ENCODE assay signal across 8 cellular contexts in the genomic region with DNA sequence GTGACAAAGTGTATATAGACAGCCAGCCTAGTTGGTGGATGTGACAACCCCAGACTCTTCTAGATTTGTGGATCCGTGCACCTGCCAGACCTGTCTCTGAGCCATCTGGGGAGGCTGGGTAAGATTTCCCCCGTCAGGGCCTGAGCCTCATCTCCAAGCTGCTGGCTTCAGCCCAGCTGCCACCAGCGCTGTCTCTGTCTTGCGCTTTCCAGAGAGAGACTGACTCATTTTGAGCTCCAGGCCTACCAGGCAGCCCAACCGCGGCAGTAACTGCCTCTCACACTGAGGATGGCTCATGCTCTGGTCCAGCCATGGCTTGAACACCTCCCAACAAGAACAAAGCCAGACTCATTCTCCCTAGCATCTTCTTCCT. TPM values are rescaled to one million over a fixed set of nuclear protein-coding genes. Genes with fewer than 3 reads are reported as not detected.
DNase-seq lines count a peak whose midpoint lies in the region; TF ChIP-seq lines count a peak whose summit lies in the region.

No MANE protein-coding gene starts in this region.

- no peaks in the 10 kb centered on the region for H4K20me1 ChIP-seq in DOHH2 (ENCODE audit: control insufficient read depth, insufficient read depth, low read depth, low read length)

- CTCF ChIA-PET in HEK293 (lab: Yijun Ruan, JAX) = interaction anchor here (0.6 to 1.6 kb wide), 3 partner anchors 12 to 107 kb away, joined by 3 read pairs; no protein-coding TSS in a partner anchor

- H3K27ac ChIP-seq in DOHH2 (ENCODE audit: low read depth, low read length) (peak overlapping the region; percentile 51), HEK293 (ENCODE audit: extremely low read depth, low read depth, low read length) (no peak overlapping the region)
- peak overlapping the region; percentile 90 for H3K27ac ChIP-seq in effector memory CD4-positive, alpha-beta T cell (ENCODE audit: insufficient read depth, low read length, poor library complexity, severe bottlenecking)

- H3K4me1 ChIP-seq in DOHH2 (ENCODE audit: control insufficient read depth, low read length) (peaks cover 59% of the 10 kb centered on the region), HEK293 (ENCODE audit: control insufficient read depth, insufficient read depth, low read length) (no peaks in the 10 kb centered on the region; the same call in 1 of the 2 replicates)
- peaks cover 50% of the 10 kb centered on the region for H3K4me1 ChIP-seq in effector memory CD4-positive, alpha-beta T cell (ENCODE audit: control insufficient read depth, insufficient read depth, low read length, poor library complexity, severe bottlenecking)

- H3K9me3 Mint-ChIP-seq in T-helper 1 cell treated with Interleukin-12 subunit alpha and Interleukin-12 subunit beta and Interleukin-4 antibody, amounts not matched to agents 30 μg/mL and 1 μg/mL, for 36 hours = no peaks in the 10 kb centered on the region

- peaks cover 33% of the 10 kb centered on the region for H3K4me1 Mint-ChIP-seq in T-helper 1 cell treated with Interleukin-12 subunit alpha and Interleukin-12 subunit beta and Interleukin-4 antibody, amounts not matched to agents 30 μg/mL and 1 μg/mL, for 36 hours (ENCODE audit: low read depth)

- peaks cover 34% of the 10 kb centered on the region for H3K79me2 ChIP-seq in DOHH2 (ENCODE audit: control insufficient read depth, low read length)

- H3K36me3 ChIP-seq in DOHH2 (ENCODE audit: control insufficient read depth, low read length) = peaks cover 65% of the 10 kb centered on the region
- peaks cover 6 to 71% of the 10 kb centered on the region in 2 experiments; a peak in 2 of 3 replicates for H3K36me3 ChIP-seq in HEK293 (ENCODE audit: control insufficient read depth in 2 of 2, insufficient read depth in 1 of 2, low read length in 2 of 2)
- peaks cover 34% of the 10 kb centered on the region for H3K36me3 ChIP-seq in effector memory CD4-positive, alpha-beta T cell (ENCODE audit: control insufficient read depth, insufficient read depth, low read length)

- H3K9me3 ChIP-seq in DOHH2 (ENCODE audit: control insufficient read depth, insufficient read depth, low read length) (no peaks in the 10 kb centered on the region), HEK293 (ENCODE audit: control insufficient read depth, insufficient read depth, low read depth, low read length) (no peaks in the 10 kb centered on the region)
- H3K9me3 ChIP-seq in effector memory CD4-positive, alpha-beta T cell (ENCODE audit: control insufficient read depth, low read length) = no peaks in the 10 kb centered on the region

- DNase-seq in effector memory CD4-positive, alpha-beta T cell = peak in 2 of 3 donors; percentile 40 to 53
- DNase-seq in skeletal muscle cell (ENCODE audit: low read depth) (peak; percentile 29), cerebellar nuclear complex (lab: John Stamatoyannopoulos, UW) (no peak), SK-N-DZ (ENCODE audit: low spot score) (no peak), AG08396 (ENCODE audit: low spot score) (no peak)

- H3K36me3 Mint-ChIP-seq in T-helper 1 cell treated with Interleukin-12 subunit alpha and Interleukin-12 subunit beta and Interleukin-4 antibody, amounts not matched to agents 30 μg/mL and 1 μg/mL, for 36 hours (ENCODE audit: low read depth) = peaks cover 33% of the 10 kb centered on the region

- peak overlapping the region; percentile 87 for H3K4me3 Mint-ChIP-seq in T-helper 1 cell treated with Interleukin-12 subunit alpha and Interleukin-12 subunit beta and Interleukin-4 antibody, amounts not matched to agents 30 μg/mL and 1 μg/mL, for 36 hours

- peak overlapping the region; percentile 58 for H3K27ac Mint-ChIP-seq in T-helper 1 cell treated with Interleukin-12 subunit alpha and Interleukin-12 subunit beta and Interleukin-4 antibody, amounts not matched to agents 30 μg/mL and 1 μg/mL, for 36 hours

- H3K4me3 ChIP-seq in DOHH2 (ENCODE audit: low read length) = peak overlapping the region; percentile 85
- H3K4me3 ChIP-seq in HEK293 (ENCODE audit: low read depth, low read length) = no peak overlapping the region
- no peak overlapping the region for H3K4me3 ChIP-seq in effector memory CD4-positive, alpha-beta T cell (ENCODE audit: insufficient read depth, low read depth, low read length, poor library complexity, severe bottlenecking)
- H3K4me3 ChIP-seq in skeletal muscle cell (ENCODE audit: low read depth, low read length) = no peak overlapping the region

- H3K27me3 ChIP-seq in DOHH2 (ENCODE audit: control insufficient read depth, low read length) = no peaks in the 10 kb centered on the region
- H3K27me3 ChIP-seq in effector memory CD4-positive, alpha-beta T cell (replicated peaks; ENCODE audit: control insufficient read depth, insufficient read depth, low read length, poor library complexity, severe bottlenecking) = no peaks in the 10 kb centered on the region

- no peaks in the 10 kb centered on the region for H3K9me2 ChIP-seq in DOHH2 (replicated peaks; ENCODE audit: control insufficient read depth, low read length)

- H3F3A ChIP-seq in DOHH2 (ENCODE audit: control insufficient read depth, insufficient read depth) = peaks cover 26% of the 10 kb centered on the region

- no peaks in the 10 kb centered on the region for H3K27me3 Mint-ChIP-seq in T-helper 1 cell treated with Interleukin-12 subunit alpha and Interleukin-12 subunit beta and Interleukin-4 antibody, amounts not matched to agents 30 μg/mL and 1 μg/mL, for 36 hours (ENCODE audit: low read depth)

- TF ChIP-seq CTCF in DOHH2 (IDR thresholded peaks at IDR 0.05; ENCODE audit: low read depth, low read length, poor library complexity, severe bottlenecking) (no peak), HEK293 (tag by site-specific recombination; IDR thresholded peaks at IDR 0.05) (no peak)

- POLR2A ChIA-PET in HEK293 (lab: Yijun Ruan, JAX) = no interaction called here

- peak overlapping the region; percentile 91 for H3K4me2 ChIP-seq in DOHH2 (ENCODE audit: low read length)

TF ChIP-seq in HEK293, 187 proteins besides CTCF, POLR2A, EP300 and RAD21:
- TF ChIP-seq ZFP37 (tag by site-specific recombination; IDR thresholded peaks at IDR 0.05) (peak; percentile 19; the same call in 1 of the 2 replicates), PRDM4 (tag by site-specific recombination; IDR thresholded peaks at IDR 0.05) (no peak), ZBTB26 (tag by site-specific recombination; optimal IDR thresholded peaks at IDR 0.05) (no peak), ZNF449 (tag by site-specific recombination; IDR thresholded peaks at IDR 0.05) (peak; percentile 97), ZEB2 (tag by site-specific recombination; IDR thresholded peaks at IDR 0.05) (peak; percentile 40; the same call in 1 of the 2 replicates)
- TF ChIP-seq, protein P1, sequence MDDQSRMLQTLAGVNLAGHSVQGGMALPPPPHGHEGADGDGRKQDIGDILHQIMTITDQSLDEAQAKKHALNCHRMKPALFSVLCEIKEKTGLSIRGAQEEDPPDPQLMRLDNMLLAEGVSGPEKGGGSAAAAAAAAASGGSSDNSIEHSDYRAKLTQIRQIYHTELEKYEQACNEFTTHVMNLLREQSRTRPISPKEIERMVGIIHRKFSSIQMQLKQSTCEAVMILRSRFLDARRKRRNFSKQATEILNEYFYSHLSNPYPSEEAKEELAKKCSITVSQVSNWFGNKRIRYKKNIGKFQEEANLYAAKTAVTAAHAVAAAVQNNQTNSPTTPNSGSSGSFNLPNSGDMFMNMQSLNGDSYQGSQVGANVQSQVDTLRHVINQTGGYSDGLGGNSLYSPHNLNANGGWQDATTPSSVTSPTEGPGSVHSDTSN (CRISPR knock-in tag; IDR thresholded peaks at IDR 0.05) = no peak

RNA-seq across cellular contexts. Expression of gene NOP14, which starts 26.4 kb away (rescaled TPM):
- 15.0 and 18.6 TPM in 2 replicates for polyA plus RNA-seq in SK-N-DZ (2014; cell fraction: cytosol; rRNA removed)
- polyA plus RNA-seq in SK-N-DZ (2014; cell fraction: nucleus; rRNA removed) = 16.9 and 19.7 TPM in 2 replicates

RNA-seq across cellular contexts. Expression of gene GRK4, which starts 26.6 kb away (rescaled TPM):
- polyA plus RNA-seq in SK-N-DZ (2014; cell fraction: cytosol; rRNA removed) = 8.1 and 10.0 TPM in 2 replicates
- polyA plus RNA-seq in SK-N-DZ (2014; cell fraction: nucleus; rRNA removed) = 6.7 and 7.3 TPM in 2 replicates

Comparison
In these comparisons a context has a peak if more than half of its experiments do, and no peak if none do; other contexts are left out.
1. DNase-seq: peak in effector memory CD4-positive, alpha-beta T cell (2 of 3) and skeletal muscle cell (single experiment); none in cerebellar nuclear complex (0 of 2), SK-N-DZ (single experiment) and AG08396 (single experiment).